ENCODE assay signal across 1 cellular context in genomic region chr1:170168263-170168662, GRCh38.
TF ChIP-seq lines count a peak whose summit lies in the region.

No MANE protein-coding gene starts in this region.

TF ChIP-seq in K562, 482 proteins besides CTCF, POLR2A, EP300 and RAD21:
- peak in 1 of 2 experiments; percentile 41; a peak in 1 of 4 replicates for TF ChIP-seq ZNF318 (IDR thresholded peaks at IDR 0.05; ENCODE audit: borderline replicate concordance in 1 of 2, low read depth in 1 of 2)
- TF ChIP-seq CEBPG (CRISPR knock-in tag; IDR thresholded peaks at IDR 0.05): no peak
- TF ChIP-seq CEBPG (tag; conservative IDR thresholded peaks at IDR 0.05 in 1 of 2, IDR thresholded peaks at IDR 0.05 in 1 of 2): peak; percentile 79 to 82
- TF ChIP-seq ADNP (tag; IDR thresholded peaks at IDR 0.05): 0 out of 2 replicates have a peak, but pooled peaks have one; percentile 32
- 0 out of 2 replicates have a peak, but pooled peaks have one; percentile 23 for TF ChIP-seq SMAD3 (CRISPR knock-in tag; conservative IDR thresholded peaks at IDR 0.05)
- TF ChIP-seq CLOCK (CRISPR knock-in tag; IDR thresholded peaks at IDR 0.05; ENCODE audit: borderline replicate concordance): no peak
- 0 out of 2 replicates have a peak, but pooled peaks have one; percentile 71 for TF ChIP-seq ATF4 (CRISPR knock-in tag; IDR thresholded peaks at IDR 0.05)
- TF ChIP-seq ATF3 (IDR thresholded peaks at IDR 0.05): peak; percentile 67; the same call in 1 of the 2 replicates
- TF ChIP-seq ATF3 (CRISPR knock-in tag; conservative IDR thresholded peaks at IDR 0.05): no peak
- no peak for TF ChIP-seq XRCC3 (IDR thresholded peaks at IDR 0.05)
- TF ChIP-seq POLR2H (tag; IDR thresholded peaks at IDR 0.05; ENCODE audit: low read depth): peak; percentile 72
- TF ChIP-seq ATF7 (IDR thresholded peaks at IDR 0.05): peak; percentile 58; the same call in 1 of the 2 replicates
- peak; percentile 82 for TF ChIP-seq MEF2D (tag; conservative IDR thresholded peaks at IDR 0.05; ENCODE audit: low read depth)
- TF ChIP-seq SAFB (IDR thresholded peaks at IDR 0.05; ENCODE audit: borderline replicate concordance, low read depth, low read length): no peak
TF ChIP-seq in K562: peak in this region for 9.
